Comparison of ENCODE assay signal across 2 cellular contexts in the genomic region with DNA sequence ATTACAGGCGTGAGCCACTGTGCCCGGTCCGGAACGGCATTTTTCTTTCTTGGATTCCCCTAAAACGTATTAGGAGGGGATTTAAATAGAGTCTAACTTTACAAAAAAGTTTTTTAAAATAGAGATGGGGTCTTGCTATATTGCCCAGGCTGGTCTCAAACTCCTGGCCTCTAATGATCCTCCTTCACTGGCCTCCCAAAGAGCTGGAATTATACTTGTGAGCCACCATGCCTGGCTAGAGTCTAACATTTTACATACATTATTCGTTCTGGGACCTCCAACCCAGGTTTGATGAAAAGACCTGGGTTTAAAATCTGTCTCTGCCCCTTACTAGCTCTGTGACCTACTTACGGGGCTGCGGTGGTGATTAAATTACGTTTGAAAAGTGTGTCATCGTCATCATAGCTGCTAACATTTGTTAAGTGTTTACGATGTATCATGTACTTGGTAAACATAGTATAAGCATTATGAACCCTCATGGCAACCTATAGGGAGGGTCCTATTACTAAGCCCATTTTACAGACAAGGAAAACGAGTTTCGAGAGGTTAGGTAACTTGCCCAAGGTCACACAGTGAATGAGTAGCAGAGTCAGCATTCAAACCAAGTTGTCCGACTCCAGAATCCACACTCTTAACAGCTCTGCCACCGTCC.
A peak's percentile ranks its signal among the peaks of the same experiment; 100 is the strongest.
TF ChIP-seq lines count a peak whose summit lies in the region.

No MANE protein-coding gene starts in this region.

TF ChIP-seq in HEK293, 187 proteins besides CTCF, POLR2A, EP300 and RAD21:
- no peak for TF ChIP-seq PRDM6 (tag by site-specific recombination; IDR thresholded peaks at IDR 0.05)
- 0 out of 2 replicates have a peak, but pooled peaks have one; percentile 23 for TF ChIP-seq ZNF629 (tag by site-specific recombination; IDR thresholded peaks at IDR 0.05)
- TF ChIP-seq, protein P1, sequence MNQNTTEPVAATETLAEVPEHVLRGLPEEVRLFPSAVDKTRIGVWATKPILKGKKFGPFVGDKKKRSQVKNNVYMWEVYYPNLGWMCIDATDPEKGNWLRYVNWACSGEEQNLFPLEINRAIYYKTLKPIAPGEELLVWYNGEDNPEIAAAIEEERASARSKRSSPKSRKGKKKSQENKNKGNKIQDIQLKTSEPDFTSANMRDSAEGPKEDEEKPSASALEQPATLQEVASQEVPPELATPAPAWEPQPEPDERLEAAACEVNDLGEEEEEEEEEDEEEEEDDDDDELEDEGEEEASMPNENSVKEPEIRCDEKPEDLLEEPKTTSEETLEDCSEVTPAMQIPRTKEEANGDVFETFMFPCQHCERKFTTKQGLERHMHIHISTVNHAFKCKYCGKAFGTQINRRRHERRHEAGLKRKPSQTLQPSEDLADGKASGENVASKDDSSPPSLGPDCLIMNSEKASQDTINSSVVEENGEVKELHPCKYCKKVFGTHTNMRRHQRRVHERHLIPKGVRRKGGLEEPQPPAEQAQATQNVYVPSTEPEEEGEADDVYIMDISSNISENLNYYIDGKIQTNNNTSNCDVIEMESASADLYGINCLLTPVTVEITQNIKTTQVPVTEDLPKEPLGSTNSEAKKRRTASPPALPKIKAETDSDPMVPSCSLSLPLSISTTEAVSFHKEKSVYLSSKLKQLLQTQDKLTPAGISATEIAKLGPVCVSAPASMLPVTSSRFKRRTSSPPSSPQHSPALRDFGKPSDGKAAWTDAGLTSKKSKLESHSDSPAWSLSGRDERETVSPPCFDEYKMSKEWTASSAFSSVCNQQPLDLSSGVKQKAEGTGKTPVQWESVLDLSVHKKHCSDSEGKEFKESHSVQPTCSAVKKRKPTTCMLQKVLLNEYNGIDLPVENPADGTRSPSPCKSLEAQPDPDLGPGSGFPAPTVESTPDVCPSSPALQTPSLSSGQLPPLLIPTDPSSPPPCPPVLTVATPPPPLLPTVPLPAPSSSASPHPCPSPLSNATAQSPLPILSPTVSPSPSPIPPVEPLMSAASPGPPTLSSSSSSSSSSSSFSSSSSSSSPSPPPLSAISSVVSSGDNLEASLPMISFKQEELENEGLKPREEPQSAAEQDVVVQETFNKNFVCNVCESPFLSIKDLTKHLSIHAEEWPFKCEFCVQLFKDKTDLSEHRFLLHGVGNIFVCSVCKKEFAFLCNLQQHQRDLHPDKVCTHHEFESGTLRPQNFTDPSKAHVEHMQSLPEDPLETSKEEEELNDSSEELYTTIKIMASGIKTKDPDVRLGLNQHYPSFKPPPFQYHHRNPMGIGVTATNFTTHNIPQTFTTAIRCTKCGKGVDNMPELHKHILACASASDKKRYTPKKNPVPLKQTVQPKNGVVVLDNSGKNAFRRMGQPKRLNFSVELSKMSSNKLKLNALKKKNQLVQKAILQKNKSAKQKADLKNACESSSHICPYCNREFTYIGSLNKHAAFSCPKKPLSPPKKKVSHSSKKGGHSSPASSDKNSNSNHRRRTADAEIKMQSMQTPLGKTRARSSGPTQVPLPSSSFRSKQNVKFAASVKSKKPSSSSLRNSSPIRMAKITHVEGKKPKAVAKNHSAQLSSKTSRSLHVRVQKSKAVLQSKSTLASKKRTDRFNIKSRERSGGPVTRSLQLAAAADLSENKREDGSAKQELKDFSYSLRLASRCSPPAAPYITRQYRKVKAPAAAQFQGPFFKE (tag by site-specific recombination; IDR thresholded peaks at IDR 0.05; ENCODE audit: borderline replicate concordance) = no peak
- TF ChIP-seq ZNF121 (tag by site-specific recombination; IDR thresholded peaks at IDR 0.05) = peak; percentile 84
- TF ChIP-seq ZNF621 (tag by site-specific recombination; IDR thresholded peaks at IDR 0.05) = no peak
- TF ChIP-seq GLIS2 (tag by site-specific recombination; IDR thresholded peaks at IDR 0.05) = no peak
- no peak for TF ChIP-seq ZBTB8A (tag by site-specific recombination; IDR thresholded peaks at IDR 0.05)
- TF ChIP-seq ZNF174 (tag by site-specific recombination; IDR thresholded peaks at IDR 0.05) = no peak
- TF ChIP-seq HOXD13 (CRISPR knock-in tag; IDR thresholded peaks at IDR 0.05; ENCODE audit: borderline replicate concordance) = no peak
- no peak for TF ChIP-seq BCL11A (tag by site-specific recombination; IDR thresholded peaks at IDR 0.05; ENCODE audit: low read depth)
- no peak for TF ChIP-seq TRIM28 (IDR thresholded peaks at IDR 0.05; ENCODE audit: borderline replicate concordance, low read length)
- no peak for TF ChIP-seq ZNF558 (tag by site-specific recombination; IDR thresholded peaks at IDR 0.05)
- no peak for TF ChIP-seq ZNF324 (tag by site-specific recombination; IDR thresholded peaks at IDR 0.05)

TF ChIP-seq in K562, 482 proteins besides CTCF, POLR2A, EP300 and RAD21:
- peak; percentile 84 for TF ChIP-seq ZNF121 (CRISPR knock-in tag; conservative IDR thresholded peaks at IDR 0.05)
- no peak for TF ChIP-seq CEBPB (tag; IDR thresholded peaks at IDR 0.05)
- no peak for TF ChIP-seq ZBTB43 (CRISPR knock-in tag; IDR thresholded peaks at IDR 0.05)
